ENCODE assay signal across 4 cellular contexts in genomic region chr7:35220176-35220575, GRCh38. TPM values are rescaled to one million over a fixed set of nuclear protein-coding genes. Genes with fewer than 3 reads are reported as not detected.
"Had no signal": no experiment of that assay in that cellular context is flagged by ENCODE, and none has a peak within 500 bp of the region (broad histone marks: within the 10 kb centered on the region; RNA-seq: fewer than 3 reads in every experiment).

No MANE protein-coding gene starts in this region.

RNA-seq across cellular contexts. Expression of gene TBX20, which starts 33.7 kb away (rescaled TPM):
- total RNA-seq: HT-29, LHCN-M2, MCF 10A, NCI-H460 had no signal
